6 cellular contexts compared by ENCODE assay signal in the genomic region with DNA sequence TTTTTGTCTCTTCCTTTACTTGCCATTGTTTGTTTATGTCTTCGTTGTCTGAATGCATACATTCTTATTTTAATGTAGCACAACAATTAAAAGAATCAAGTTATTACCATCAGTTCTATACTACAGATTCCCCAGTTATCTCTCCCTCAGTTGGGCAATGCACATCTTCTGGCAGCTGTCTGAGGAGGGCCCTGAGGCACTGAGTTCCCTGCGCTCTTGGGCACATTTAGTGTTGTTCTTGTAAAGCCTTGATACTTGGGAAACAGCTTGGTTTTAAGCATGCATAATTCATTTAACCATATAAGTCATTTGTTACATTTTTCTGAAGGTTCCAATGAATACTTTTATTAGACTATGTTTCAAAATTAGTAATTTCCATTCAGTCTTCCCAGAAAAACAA.
"Had no signal": no experiment of that assay in that cellular context is flagged by ENCODE, and none has a peak within 500 bp of the region (broad histone marks: within the 10 kb centered on the region; RNA-seq: fewer than 3 reads in every experiment).

No MANE protein-coding gene starts in this region.

- H3K4me3 ChIP-seq: K562 had no signal

- DNase-seq: IMR-90, KBM-7, KG1 had no signal

- ATAC-seq: HepG2, K562 had no signal

- H3K27ac ChIP-seq: HL-60 had no signal
